24 cellular contexts compared by ENCODE assay signal in genomic region chr2:194714541-194714940, GRCh38.
DNase-seq lines count a peak whose midpoint lies in the region; ATAC-seq, FAIRE-seq and TF ChIP-seq lines count a peak whose summit lies in the region.
"Had no signal": no experiment of that assay in that cellular context is flagged by ENCODE, and none has a peak within 500 bp of the region (broad histone marks: within the 10 kb centered on the region; RNA-seq: fewer than 3 reads in every experiment).

No MANE protein-coding gene starts in this region.

- no peaks in the 10 kb centered on the region for H3K27me3 ChIP-seq in bronchial epithelial cell (ENCODE audit: control insufficient read depth, insufficient read depth, low read length)
- H3K27me3 ChIP-seq: BE2C had no signal

- H3K4me3 ChIP-seq in bronchial epithelial cell (ENCODE audit: low read depth, low read length): no peak overlapping the region
- H3K4me3 ChIP-seq: GM23248, HAP-1 had no signal

- H3K36me3 ChIP-seq in bronchial epithelial cell (ENCODE audit: control insufficient read depth, insufficient read depth, low read length): no peaks in the 10 kb centered on the region
- H3K36me3 ChIP-seq: BE2C, HAP-1 had no signal

- no peak for FAIRE-seq in bronchial epithelial cell (lab: Jason Lieb, UNC)
- no peak for FAIRE-seq in urothelium cell line (lab: Jason Lieb, UNC)
- FAIRE-seq: G401.6, GM12892, GM18507, HTR-8/SVneo had no signal

- no peak for TF ChIP-seq CTCF in bronchial epithelial cell (IDR thresholded peaks at IDR 0.05; ENCODE audit: insufficient read depth, low read length, severe bottlenecking)

- no peak for ATAC-seq in HG02885 (IDR thresholded peaks at IDR 0.05; ENCODE audit: poor library complexity, unreplicated experiment)

- DNase-seq in ELR (ENCODE audit: low read depth) (peak; percentile 60), LHCN-M2 (ENCODE audit: low read depth) (peak; percentile 9), bronchial epithelial cell (ENCODE audit: low read depth) (peak; percentile 42), urothelium cell line (ENCODE audit: low spot score) (peak; percentile 1), NCI-H1105 treated with DMSO at 0.1 percent for 48 hours (lab: John Stamatoyannopoulos, UW) (no peak)
- DNase-seq in activated effector memory CD4-positive, alpha-beta T cell treated with Interleukin-2 at 50 U/mL for 16 hours: no peak
- DNase-seq: ACHN; BE2C; C1 segment of cervical spinal cord; CD4-positive, CD25-positive, alpha-beta regulatory T cell; CD8-positive, alpha-beta memory T cell; COR-L47; DMS 273 treated with DMSO at 0.1 percent for 48 hours; DMS53; DND-41; EL; GM23248; IMR-90 had no signal

Comparison
In these comparisons a context has a peak if more than half of its experiments do, and no peak if none do; other contexts are left out.
1. DNase-seq: peak in ELR (single experiment), LHCN-M2 (single experiment), bronchial epithelial cell (single experiment) and urothelium cell line (single experiment); none in NCI-H1105 treated with DMSO at 0.1 percent for 48 hours (single experiment) and activated effector memory CD4-positive, alpha-beta T cell treated with Interleukin-2 at 50 U/mL for 16 hours (single experiment).